Comparison of ENCODE assay signal across 13 cellular contexts in the genomic region with DNA sequence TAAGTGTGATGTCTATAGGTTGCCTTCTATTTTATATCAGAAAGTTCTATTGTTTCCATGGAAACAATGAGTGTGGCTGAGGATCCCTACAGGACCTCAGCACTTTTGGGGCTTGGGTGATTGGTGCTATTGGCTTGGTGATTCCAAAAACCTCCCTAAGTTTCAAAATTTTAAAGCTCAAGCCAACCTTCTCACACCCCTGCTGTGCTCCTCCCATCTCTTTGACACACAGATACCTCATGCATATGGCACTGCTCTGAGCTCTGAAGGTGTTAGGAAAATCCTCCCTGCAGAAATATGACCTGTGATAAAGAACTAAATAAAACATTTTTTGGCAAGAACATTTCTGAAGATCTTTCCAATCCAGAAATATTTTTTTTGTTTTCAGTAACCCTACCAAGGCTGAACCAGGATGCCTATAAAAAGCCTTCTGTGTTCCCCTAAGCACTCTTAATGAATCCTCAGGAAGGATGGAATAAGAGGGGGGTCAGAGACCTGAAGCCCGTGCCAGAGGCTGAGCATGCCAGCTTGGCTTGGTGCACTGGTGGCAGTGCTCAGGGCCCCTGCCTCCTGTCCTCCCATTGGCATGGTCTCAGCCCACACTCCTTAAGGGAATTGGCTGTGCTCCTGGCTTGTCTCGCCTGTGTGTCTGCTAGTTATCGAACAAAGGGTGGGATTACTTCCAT.
DNase-seq lines count a peak whose midpoint lies in the region; ATAC-seq and TF ChIP-seq lines count a peak whose summit lies in the region.
"Had no signal": no experiment of that assay in that cellular context is flagged by ENCODE, and none has a peak within 500 bp of the region (broad histone marks: within the 10 kb centered on the region; RNA-seq: fewer than 3 reads in every experiment).

No MANE protein-coding gene starts in this region.

- ATAC-seq in thoracic aorta (ENCODE audit: insufficient number of reproducible peaks, low FRiP score, low read depth) (peak; percentile 41), GM18505 (IDR thresholded peaks at IDR 0.05; ENCODE audit: unreplicated experiment) (no peak)
- ATAC-seq in activated CD8-positive, alpha-beta memory T cell treated with anti-CD3 and anti-CD28 coated beads, Interleukin-2, amount 10 ng/mL, durations not matched to agents 7 days and 5 days: no peak

- DNase-seq in DMS79 (lab: John Stamatoyannopoulos, UW): peak; percentile 92
- no peak for DNase-seq in DMS79 treated with DMSO at 0.1 percent for 48 hours (lab: John Stamatoyannopoulos, UW)
- no peak for DNase-seq in chondrocyte (ENCODE audit: low spot score)
- peak; percentile 51 for DNase-seq in midbrain (lab: John Stamatoyannopoulos, UW)
- peak; percentile 6 for DNase-seq in thoracic aorta (ENCODE audit: low spot score)
- DNase-seq in NCI-H2107 (lab: John Stamatoyannopoulos, UW): no peak
- DNase-seq in activated CD8-positive, alpha-beta memory T cell treated with anti-CD3 and anti-CD28 coated beads, Interleukin-2, amount 10 ng/mL, durations not matched to agents 7 days and 5 days: no peak
- DNase-seq: Calu3, mammary epithelial cell, NCI-H1930 had no signal

- peaks cover 2% of the 10 kb centered on the region for H3K27me3 Mint-ChIP-seq in chondrocyte (ENCODE audit: low read depth)
- peaks cover 49% of the 10 kb centered on the region for H3K27me3 Mint-ChIP-seq in activated CD8-positive, alpha-beta memory T cell treated with anti-CD3 and anti-CD28 coated beads, Interleukin-2, amount 10 ng/mL, durations not matched to agents 7 days and 5 days

- peaks cover 6 to 39% of the 10 kb centered on the region in 2 donors for H3K4me1 ChIP-seq in thoracic aorta (ENCODE audit: control insufficient read depth in 1 of 2, low read depth in 2 of 2)
- H3K4me1 ChIP-seq: SJCRH30 had no signal

- H3K36me3 ChIP-seq in thoracic aorta: no peaks in the 10 kb centered on the region
- H3K36me3 ChIP-seq: SJCRH30 had no signal

- no peak for TF ChIP-seq POLR2A in GM18505 (IDR thresholded peaks at IDR 0.05; ENCODE audit: borderline replicate concordance, extremely low read depth, insufficient read depth, insufficient read length)

- no peaks in the 10 kb centered on the region for H3K9me3 ChIP-seq in thoracic aorta
- H3K9me3 ChIP-seq: SJCRH30 had no signal

- H3K4me1 Mint-ChIP-seq in chondrocyte (ENCODE audit: low read depth): peaks cover 28% of the 10 kb centered on the region
- H3K4me1 Mint-ChIP-seq in activated CD8-positive, alpha-beta memory T cell treated with anti-CD3 and anti-CD28 coated beads, Interleukin-2, amount 10 ng/mL, durations not matched to agents 7 days and 5 days: peaks cover 14% of the 10 kb centered on the region

- TF ChIP-seq CTCF in chondrocyte (IDR thresholded peaks at IDR 0.05): no peak
- TF ChIP-seq CTCF in thoracic aorta (IDR thresholded peaks at IDR 0.05): no peak

- no peak overlapping the region for H3K4me3 ChIP-seq in thoracic aorta

- H3K27ac Mint-ChIP-seq in chondrocyte (ENCODE audit: unreplicated experiment): peak overlapping the region; percentile 58
- H3K27ac Mint-ChIP-seq in activated CD8-positive, alpha-beta memory T cell treated with anti-CD3 and anti-CD28 coated beads, Interleukin-2, amount 10 ng/mL, durations not matched to agents 7 days and 5 days: no peak overlapping the region

- peak overlapping the region; percentile 13 for H3K4me3 Mint-ChIP-seq in chondrocyte (ENCODE audit: unreplicated experiment)
- H3K4me3 Mint-ChIP-seq in activated CD8-positive, alpha-beta memory T cell treated with anti-CD3 and anti-CD28 coated beads, Interleukin-2, amount 10 ng/mL, durations not matched to agents 7 days and 5 days: no peak overlapping the region

- CTCF ChIA-PET in activated CD8-positive, alpha-beta memory T cell treated with anti-CD3 and anti-CD28 coated beads, Interleukin-2, amount 10 ng/mL, durations not matched to agents 7 days and 5 days (lab: Charles Lee): no interaction called here

- no peaks in the 10 kb centered on the region for H3K27me3 ChIP-seq in thoracic aorta (replicated peaks; ENCODE audit: insufficient read depth)
- H3K27me3 ChIP-seq: SJCRH30 had no signal

- H3K36me3 Mint-ChIP-seq in chondrocyte (ENCODE audit: low read depth): no peaks in the 10 kb centered on the region
- H3K36me3 Mint-ChIP-seq in activated CD8-positive, alpha-beta memory T cell treated with anti-CD3 and anti-CD28 coated beads, Interleukin-2, amount 10 ng/mL, durations not matched to agents 7 days and 5 days: no peaks in the 10 kb centered on the region

- peak overlapping the region; percentile 20 to 46 for H3K27ac ChIP-seq in thoracic aorta
- H3K27ac ChIP-seq: 22Rv1, SJCRH30 had no signal

- H3K9me3 Mint-ChIP-seq in chondrocyte (ENCODE audit: low read depth): no peaks in the 10 kb centered on the region
- no peaks in the 10 kb centered on the region for H3K9me3 Mint-ChIP-seq in activated CD8-positive, alpha-beta memory T cell treated with anti-CD3 and anti-CD28 coated beads, Interleukin-2, amount 10 ng/mL, durations not matched to agents 7 days and 5 days (ENCODE audit: low read depth)

Comparison
In these comparisons a context has a peak if more than half of its experiments do, and no peak if none do; other contexts are left out.
1. DNase-seq: peak in DMS79 (single experiment), midbrain (single experiment) and thoracic aorta (single experiment); none in DMS79 treated with DMSO at 0.1 percent for 48 hours (single experiment), chondrocyte (single experiment), NCI-H2107 (single experiment) and activated CD8-positive, alpha-beta memory T cell treated with anti-CD3 and anti-CD28 coated beads, Interleukin-2, amount 10 ng/mL, durations not matched to agents 7 days and 5 days (single experiment).